Comparison of ENCODE assay signal across 8 cellular contexts in genomic region chr11:94129505-94130335, GRCh38. TPM values are rescaled to one million over a fixed set of nuclear protein-coding genes. Genes with fewer than 3 reads are reported as not detected.
DNase-seq lines count a peak whose midpoint lies in the region; ATAC-seq and TF ChIP-seq lines count a peak whose summit lies in the region.

No MANE protein-coding gene starts in this region.

- peaks cover 19 to 38% (median 33%) of the 10 kb centered on the region in 3 donors for H3K4me1 Mint-ChIP-seq in CD8-positive, alpha-beta memory T cell
- H3K4me1 Mint-ChIP-seq in stimulated activated naive B cell treated with anti-CD40 and anti-IgM and Interleukin-4, amounts not matched to agents 10 μg/mL and 1 μg/mL and 100 μg/mL, for 72 hours: peaks cover 30 to 37% of the 10 kb centered on the region in 2 donors

- H3K4me3 ChIP-seq in CD8-positive, alpha-beta memory T cell (ENCODE audit: low read length): peak overlapping the region; percentile 97
- peak overlapping the region; percentile 81 to 87 for H3K4me3 ChIP-seq in testis

- CTCF ChIA-PET in CD8-positive, alpha-beta memory T cell (lab: Charles Lee): interaction anchor here (1.3 kb wide), 1 partner anchor 20 kb away, joined by 3 read pairs; no protein-coding TSS in a partner anchor

- H3K9me3 ChIP-seq in CD8-positive, alpha-beta memory T cell (ENCODE audit: low read length): no peaks in the 10 kb centered on the region
- no peaks in the 10 kb centered on the region for H3K9me3 ChIP-seq in testis

- H3K27ac Mint-ChIP-seq in CD8-positive, alpha-beta memory T cell: no peak overlapping the region
- H3K27ac Mint-ChIP-seq in stimulated activated naive B cell treated with anti-CD40 and anti-IgM and Interleukin-4, amounts not matched to agents 10 μg/mL and 1 μg/mL and 100 μg/mL, for 72 hours: no peak overlapping the region

- H3K4me1 ChIP-seq in CD8-positive, alpha-beta memory T cell (ENCODE audit: insufficient read depth, low read length): peaks cover 52% of the 10 kb centered on the region
- H3K4me1 ChIP-seq in testis: peaks cover 37% of the 10 kb centered on the region

- peak overlapping the region; percentile 84 for H3K27ac ChIP-seq in CD8-positive, alpha-beta memory T cell (ENCODE audit: low read depth, low read length)
- H3K27ac ChIP-seq in testis: peak overlapping the region; percentile 91 to 96

- peak in 3 of 5 donors; percentile 7 to 18 (median 10) for DNase-seq in CD8-positive, alpha-beta memory T cell
- DNase-seq in HPDE6-E6E7 (ENCODE audit: extremely low spot score) (peak; percentile 76), amniotic epithelial cell (ENCODE audit: low read depth) (peak; percentile 29), kidney glomerular epithelial cell (lab: John Stamatoyannopoulos, UW) (peak; percentile 59), testis (no peak), GM19240 (ENCODE audit: insufficient read length, low spot score) (no peak)
- no peak for DNase-seq in stimulated activated naive B cell treated with anti-CD40 and anti-IgM and Interleukin-4, amounts not matched to agents 10 μg/mL and 1 μg/mL and 100 μg/mL, for 72 hours

- TF ChIP-seq POLR2A in testis (IDR thresholded peaks at IDR 0.05): no peak

- WGBS in testis, 2 donors: 8% methylated on average over 20 to 21 of the region's 21 CpGs

- H3K27me3 Mint-ChIP-seq in CD8-positive, alpha-beta memory T cell: no peaks in the 10 kb centered on the region
- no peaks in the 10 kb centered on the region for H3K27me3 Mint-ChIP-seq in stimulated activated naive B cell treated with anti-CD40 and anti-IgM and Interleukin-4, amounts not matched to agents 10 μg/mL and 1 μg/mL and 100 μg/mL, for 72 hours

- ATAC-seq in GM21576 (IDR thresholded peaks at IDR 0.05; ENCODE audit: unreplicated experiment): no peak
- no peak for ATAC-seq in stimulated activated naive B cell treated with anti-CD40 and anti-IgM and Interleukin-4, amounts not matched to agents 10 μg/mL and 1 μg/mL and 100 μg/mL, for 72 hours (replicated peaks)

- H3K4me3 Mint-ChIP-seq in CD8-positive, alpha-beta memory T cell: no peak overlapping the region
- no peak overlapping the region for H3K4me3 Mint-ChIP-seq in stimulated activated naive B cell treated with anti-CD40 and anti-IgM and Interleukin-4, amounts not matched to agents 10 μg/mL and 1 μg/mL and 100 μg/mL, for 72 hours

- H3K9me3 Mint-ChIP-seq in CD8-positive, alpha-beta memory T cell: no peaks in the 10 kb centered on the region
- H3K9me3 Mint-ChIP-seq in stimulated activated naive B cell treated with anti-CD40 and anti-IgM and Interleukin-4, amounts not matched to agents 10 μg/mL and 1 μg/mL and 100 μg/mL, for 72 hours: no peaks in the 10 kb centered on the region

- POLR2A ChIA-PET in CD8-positive, alpha-beta memory T cell (lab: Charles Lee): interaction anchor here (0.5 to 1.6 kb wide), 2 partner anchors 19 to 388 kb away, joined by 3 to 6 read pairs; partner anchors contain the start of genes C11orf54 and TAF1D

- H3K36me3 Mint-ChIP-seq in CD8-positive, alpha-beta memory T cell: peaks cover 0 to 4% (median 0%) of the 10 kb centered on the region in 3 donors
- no peaks in the 10 kb centered on the region for H3K36me3 Mint-ChIP-seq in stimulated activated naive B cell treated with anti-CD40 and anti-IgM and Interleukin-4, amounts not matched to agents 10 μg/mL and 1 μg/mL and 100 μg/mL, for 72 hours

- no peak for TF ChIP-seq CTCF in testis (IDR thresholded peaks at IDR 0.05)

- H3K27me3 ChIP-seq in CD8-positive, alpha-beta memory T cell (ENCODE audit: insufficient read depth, low read length, poor library complexity, severe bottlenecking): no peaks in the 10 kb centered on the region
- H3K27me3 ChIP-seq in testis: no peaks in the 10 kb centered on the region

- H3K36me3 ChIP-seq in CD8-positive, alpha-beta memory T cell (ENCODE audit: insufficient read depth, low read length): no peaks in the 10 kb centered on the region
- H3K36me3 ChIP-seq in testis (ENCODE audit: low read depth, missing control alignments): no peaks in the 10 kb centered on the region

- intact Hi-C loops in testis (cut with DNase I; ENCODE audit: low total_unique reads): no loop called here

RNA-seq across cellular contexts. Expression of gene PANX1, which starts 1.1 kb away (rescaled TPM):
- total RNA-seq in CD8-positive, alpha-beta memory T cell: 10 to 100 TPM; 20.0 to 20.3 TPM
- polyA plus RNA-seq in CD8-positive, alpha-beta memory T cell: 12.6 TPM
- 10 to 100 TPM; 42.0 to 55.3 TPM for total RNA-seq in testis
- polyA plus RNA-seq in testis (ENCODE audit: insufficient read depth, low read depth, low replicate concordance): 22.2 TPM

Comparison
In these comparisons a context has a peak if more than half of its experiments do, and no peak if none do; other contexts are left out.
1. DNase-seq: peak in CD8-positive, alpha-beta memory T cell (3 of 5), HPDE6-E6E7 (single experiment), amniotic epithelial cell (single experiment) and kidney glomerular epithelial cell (single experiment); none in testis (single experiment), GM19240 (single experiment) and stimulated activated naive B cell treated with anti-CD40 and anti-IgM and Interleukin-4, amounts not matched to agents 10 μg/mL and 1 μg/mL and 100 μg/mL, for 72 hours (single experiment).